Comparison of ENCODE assay signal across 1 cellular context in genomic region chr4:86935833-86936721, GRCh38.
A peak's percentile ranks its signal among the peaks of the same experiment; 100 is the strongest.
TF ChIP-seq lines count a peak whose summit lies in the region.

No MANE protein-coding gene starts in this region.

TF ChIP-seq in K562, 482 proteins besides CTCF, POLR2A, EP300 and RAD21 (continued from another document and continues in another):
- TF ChIP-seq MGA (IDR thresholded peaks at IDR 0.05) = peak; percentile 67
- no peak for TF ChIP-seq CTCFL (IDR thresholded peaks at IDR 0.05; ENCODE audit: borderline replicate concordance, insufficient read depth, low read depth, low read length, poor library complexity, severe bottlenecking)
- 0 out of 2 replicates have a peak, but pooled peaks have one; percentile 19 for TF ChIP-seq PHF8 (IDR thresholded peaks at IDR 0.05; ENCODE audit: borderline replicate concordance, low read length)
- TF ChIP-seq ZNF133 (CRISPR knock-in tag; IDR thresholded peaks at IDR 0.05) = no peak
- no peak for TF ChIP-seq MLX (CRISPR knock-in tag; conservative IDR thresholded peaks at IDR 0.05)
- no peak for TF ChIP-seq KLF10 (CRISPR knock-in tag; IDR thresholded peaks at IDR 0.05)
- no peak for TF ChIP-seq SIX5 (IDR thresholded peaks at IDR 0.05; ENCODE audit: borderline replicate concordance in 1 of 2, insufficient read depth in 1 of 2, low read depth in 1 of 2, low read length in 2 of 2)
- TF ChIP-seq ZBTB34 (CRISPR knock-in tag; IDR thresholded peaks at IDR 0.05) = no peak
- no peak for TF ChIP-seq ZNF12 (CRISPR knock-in tag; IDR thresholded peaks at IDR 0.05)
- no peak; the same call in 1 of the 2 replicates for TF ChIP-seq EGR1 (conservative IDR thresholded peaks at IDR 0.05)
- no peak for TF ChIP-seq ETS2 (tag; IDR thresholded peaks at IDR 0.05; ENCODE audit: borderline replicate concordance, poor library complexity, severe bottlenecking)
- 0 out of 2 replicates have a peak, but pooled peaks have one; percentile 35 for TF ChIP-seq TCF3 (CRISPR knock-in tag; IDR thresholded peaks at IDR 0.05)
- peak; percentile 15; the same call in 1 of the 2 replicates for TF ChIP-seq ZBTB2 (IDR thresholded peaks at IDR 0.05)
- no peak for TF ChIP-seq GTF2E2 (tag; IDR thresholded peaks at IDR 0.05)
- peak in 1 of 2 experiments; percentile 47; a peak in 2 of 4 replicates for TF ChIP-seq UBTF (IDR thresholded peaks at IDR 0.05; ENCODE audit: borderline replicate concordance in 1 of 2, low read depth in 2 of 2, low read length in 2 of 2)
- TF ChIP-seq POLR2B (IDR thresholded peaks at IDR 0.05; ENCODE audit: low read depth, partially characterized antibody) = peak; percentile 42
- peak in 1 of 2 experiments; percentile 42; a peak in 1 of 4 replicates for TF ChIP-seq MAZ (CRISPR knock-in tag; conservative IDR thresholded peaks at IDR 0.05 in 1 of 2, IDR thresholded peaks at IDR 0.05 in 1 of 2)
- no peak for TF ChIP-seq THRA (IDR thresholded peaks at IDR 0.05)
- TF ChIP-seq SP1 (CRISPR knock-in tag; IDR thresholded peaks at IDR 0.05) = peak; percentile 35; the same call in 1 of the 2 replicates
- TF ChIP-seq ZBTB26 (CRISPR knock-in tag; IDR thresholded peaks at IDR 0.05) = no peak
- TF ChIP-seq MCM3 (IDR thresholded peaks at IDR 0.05) = no peak
- no peak for TF ChIP-seq HINFP (tag; conservative IDR thresholded peaks at IDR 0.05; ENCODE audit: low read depth)
- 0 out of 2 replicates have a peak, but pooled peaks have one; percentile 16 for TF ChIP-seq CREB3L1 (IDR thresholded peaks at IDR 0.05; ENCODE audit: borderline replicate concordance, low read depth)
